In genomic region chr17:50148226-50149098, GRCh38 we compare ENCODE assay signal across 1 cellular context.
TF ChIP-seq lines count a peak whose summit lies in the region.

No MANE protein-coding gene starts in this region.

TF ChIP-seq in IMR-90, 13 proteins besides CTCF, POLR2A, EP300 and RAD21 (continued from another document):
- peak; percentile 54; the same call in 1 of the 2 replicates for TF ChIP-seq MAZ (IDR thresholded peaks at IDR 0.05; ENCODE audit: borderline replicate concordance, low read depth, low read length)
- TF ChIP-seq BHLHE40 (IDR thresholded peaks at IDR 0.05; ENCODE audit: low read depth, low read length), result peak; percentile 66
- TF ChIP-seq CHD1 (IDR thresholded peaks at IDR 0.05; ENCODE audit: low read depth, low read length), result no peak
- no peak for TF ChIP-seq MAFK (IDR thresholded peaks at IDR 0.05; ENCODE audit: low read depth, low read length)
- no peak for TF ChIP-seq SMC3 (IDR thresholded peaks at IDR 0.05; ENCODE audit: low read depth, low read length)
